Comparison of ENCODE assay signal across 24 cellular contexts in genomic region chr12:130686511-130686981, GRCh38. TPM values are rescaled to one million over a fixed set of nuclear protein-coding genes. Genes with fewer than 3 reads are reported as not detected.
DNase-seq lines count a peak whose midpoint lies in the region; ATAC-seq lines count a peak whose summit lies in the region.
"Had no signal": no experiment of that assay in that cellular context is flagged by ENCODE, and none has a peak within 500 bp of the region (broad histone marks: within the 10 kb centered on the region; RNA-seq: fewer than 3 reads in every experiment).

No MANE protein-coding gene starts in this region.

- ATAC-seq in GM21528 (IDR thresholded peaks at IDR 0.05; ENCODE audit: low FRiP score, unreplicated experiment) (no peak), HG02642 (IDR thresholded peaks at IDR 0.05; ENCODE audit: poor library complexity, unreplicated experiment) (no peak)
- ATAC-seq: activated CD8-positive, alpha-beta T cell treated with anti-CD3 and anti-CD28 coated beads, Interleukin-2, amount 10 ng/mL, durations not matched to agents 7 days and 5 days; K562; PC-3 had no signal

- H3K9me3 ChIP-seq in endocrine pancreas (ENCODE audit: control insufficient read depth, low read length): no peaks in the 10 kb centered on the region
- H3K9me3 ChIP-seq: heart left ventricle, ovary, sigmoid colon had no signal

- intact Hi-C loops in posterior vena cava (cut with DNase I): no loop called here

- peak overlapping the region; percentile 50 for H3K9ac ChIP-seq in endocrine pancreas (ENCODE audit: control insufficient read depth, insufficient read depth, low read length)

- H3K36me3 ChIP-seq in endocrine pancreas (ENCODE audit: control insufficient read depth, insufficient read depth, low read length): no peaks in the 10 kb centered on the region
- H3K36me3 ChIP-seq: heart left ventricle, ovary, sigmoid colon had no signal

- DNase-seq in NCI-H82 (lab: John Stamatoyannopoulos, UW): peak; percentile 22
- DNase-seq in NCI-H82 treated with DMSO at 0.1 percent for 48 hours (lab: John Stamatoyannopoulos, UW; ENCODE audit: unreplicated experiment): no peak
- peak; percentile 45 for DNase-seq in NCI-H524 treated with DMSO at 0.1 percent for 48 hours (lab: John Stamatoyannopoulos, UW)
- DNase-seq in superior temporal gyrus (ENCODE audit: extremely low spot score): peak; percentile 40
- no peak for DNase-seq in posterior vena cava (ENCODE audit: low spot score)
- DNase-seq: activated CD4-positive, CD25-positive, alpha-beta regulatory T cell treated with anti-CD3 and anti-CD28 coated beads, Interleukin-2, amount 50 U/mL, for 72 hours; activated CD8-positive, alpha-beta T cell treated with anti-CD3 and anti-CD28 coated beads, Interleukin-2, amount 10 ng/mL, durations not matched to agents 7 days and 5 days; activated naive CD4-positive, alpha-beta T cell treated with Interleukin-2 at 50 U/mL for 16 hours; activated T-cell treated with anti-CD3 and anti-CD28 coated beads, Interleukin-2, amount 50 U/mL, for 1 hour; amniotic stem cell; heart left ventricle; left cardiac atrium; naive B cell; NCI-H2081; NCI-H526 treated with DMSO at 0.1 percent for 48 hours; ovary; PC-3; SHP77 treated with DMSO at 0.1 percent for 48 hours; sigmoid colon had no signal

- H3K27me3 ChIP-seq in endocrine pancreas (ENCODE audit: control insufficient read depth, insufficient read depth, low read length): no peaks in the 10 kb centered on the region
- H3K27me3 ChIP-seq: ovary had no signal

- H3K4me3 ChIP-seq in endocrine pancreas (ENCODE audit: control insufficient read depth, insufficient read depth, low read length): peak overlapping the region; percentile 65
- H3K4me3 ChIP-seq: heart left ventricle, K562, ovary, sigmoid colon had no signal

- peaks cover 11% of the 10 kb centered on the region for H3K4me1 ChIP-seq in endocrine pancreas (ENCODE audit: control insufficient read depth, insufficient read depth, low read length)
- H3K4me1 ChIP-seq: heart left ventricle, sigmoid colon had no signal

RNA-seq across cellular contexts. Expression of gene RIMBP2, which starts 29.6 kb away (rescaled TPM):
- total RNA-seq in posterior vena cava: 1 to 10 TPM; 1.3 to 1.7 TPM
- total RNA-seq: activated CD8-positive, alpha-beta T cell treated with anti-CD3 and anti-CD28 coated beads, Interleukin-2, amount 10 ng/mL, durations not matched to agents 7 days and 5 days; dermis microvascular lymphatic vessel endothelial cell; K562; PC-3 had no signal

Comparison
In these comparisons a context has a peak if more than half of its experiments do, and no peak if none do; other contexts are left out.
1. DNase-seq: peak in NCI-H82 (single experiment), NCI-H524 treated with DMSO at 0.1 percent for 48 hours (single experiment) and superior temporal gyrus (single experiment); none in NCI-H82 treated with DMSO at 0.1 percent for 48 hours (single experiment) and posterior vena cava (single experiment).